In genomic region chr14:36981832-36982528, GRCh38 we compare ENCODE assay signal across 19 cellular contexts.
DNase-seq lines count a peak whose midpoint lies in the region; ATAC-seq, FAIRE-seq and TF ChIP-seq lines count a peak whose summit lies in the region.
"Had no signal": no experiment of that assay in that cellular context is flagged by ENCODE, and none has a peak within 500 bp of the region (broad histone marks: within the 10 kb centered on the region; RNA-seq: fewer than 3 reads in every experiment).

No MANE protein-coding gene starts in this region.

- POLR2A ChIA-PET in AG04450 (lab: Yijun Ruan, JAX), result no interaction called here

- H3K27ac Mint-ChIP-seq in chondrocyte (ENCODE audit: unreplicated experiment) (peak overlapping the region; percentile 36), mesothelial cell of epicardium (no peak overlapping the region)
- H3K27ac Mint-ChIP-seq: activated naive CD8-positive, alpha-beta T cell treated with anti-CD3 and anti-CD28 coated beads, Interleukin-2, amount 10 ng/mL, durations not matched to agents 7 days and 5 days; stimulated activated naive CD8-positive, alpha-beta T cell treated with anti-CD3 and anti-CD28 coated beads, Interleukin-15, Interleukin-2, amounts not matched to agents 100 ng/mL and 50 ng/mL, for 24 hours had no signal

- H3K9ac ChIP-seq in keratinocyte (ENCODE audit: control insufficient read depth, extremely low read depth, insufficient read depth, low read length), result peak overlapping the region; percentile 42

- H3K79me2 ChIP-seq in keratinocyte (ENCODE audit: control insufficient read depth, insufficient read depth, low read length), result no peaks in the 10 kb centered on the region

- H3K9me1 ChIP-seq in keratinocyte (ENCODE audit: control insufficient read depth, extremely low read depth, insufficient read depth, low read length), result no peaks in the 10 kb centered on the region

- DNase-seq in AG04450 (ENCODE audit: low read depth, low spot score), result no peak
- peak; percentile 27 for DNase-seq in HT1080 (ENCODE audit: low read depth)
- no peak for DNase-seq in chondrocyte (ENCODE audit: low spot score)
- DNase-seq in keratinocyte (ENCODE audit: low read depth, low spot score), result no peak
- DNase-seq in mesothelial cell of epicardium (ENCODE audit: low spot score in 2 of 2, unreplicated experiment in 2 of 2), result no peak
- DNase-seq in RPMI8226, result no peak
- no peak for DNase-seq in T-helper 1 cell
- DNase-seq: activated naive CD8-positive, alpha-beta T cell treated with anti-CD3 and anti-CD28 coated beads, Interleukin-2, amount 10 ng/mL, durations not matched to agents 7 days and 5 days; activated T-cell treated with anti-CD3 and anti-CD28 coated beads, Interleukin-2, amount 50 U/mL, for 1 hour; AML-193; DMS 273 treated with DMSO at 0.1 percent for 48 hours; mesendoderm; NCI-H1930; NCI-H524 treated with DMSO at 0.1 percent for 48 hours; nucleus accumbens; small intestine had no signal

- H2AFZ ChIP-seq in keratinocyte (ENCODE audit: control insufficient read depth, low read length), result no peak overlapping the region

- H3K27ac ChIP-seq in AG04450 (ENCODE audit: low read depth, low read length) (peak overlapping the region; percentile 41), keratinocyte (ENCODE audit: control insufficient read depth, insufficient read depth, low read length) (peak overlapping the region; percentile 85)

- H3K36me3 ChIP-seq in keratinocyte (ENCODE audit: control insufficient read depth in 2 of 2, extremely low read depth in 1 of 2, insufficient read depth in 2 of 2, low read length in 2 of 2), result no peaks in the 10 kb centered on the region

- H4K20me1 ChIP-seq in keratinocyte (ENCODE audit: control insufficient read depth, extremely low read depth, insufficient read depth, low read length), result no peaks in the 10 kb centered on the region

- no peak for TF ChIP-seq CTCF in AG04450 (IDR thresholded peaks at IDR 0.05; ENCODE audit: low read depth, low read length)
- no peak for TF ChIP-seq CTCF in chondrocyte (IDR thresholded peaks at IDR 0.05)
- TF ChIP-seq CTCF in keratinocyte (optimal IDR thresholded peaks at IDR 0.05 in 1 of 3, IDR thresholded peaks at IDR 0.05 in 1 of 3, conservative IDR thresholded peaks at IDR 0.05 in 1 of 3; ENCODE audit: extremely low read depth in 1 of 3, insufficient read depth in 2 of 3, low read length in 3 of 3), result no peak
- no peak for TF ChIP-seq CTCF in mesothelial cell of epicardium (IDR thresholded peaks at IDR 0.05; ENCODE audit: unreplicated experiment)

- dilution Hi-C loops in keratinocyte (cut with MboI; ENCODE audit: extremely low pct_ligation_motif_present, low sequenced_read_pairs), result no loop called here

- H3K4me1 Mint-ChIP-seq in chondrocyte (ENCODE audit: low read depth) (peaks cover 7% of the 10 kb centered on the region), mesothelial cell of epicardium (peaks cover 4% of the 10 kb centered on the region)
- H3K4me1 Mint-ChIP-seq: activated naive CD8-positive, alpha-beta T cell treated with anti-CD3 and anti-CD28 coated beads, Interleukin-2, amount 10 ng/mL, durations not matched to agents 7 days and 5 days had no signal

- FAIRE-seq in keratinocyte (lab: Jason Lieb, UNC), result peak; percentile 69
- FAIRE-seq: colon, small intestine had no signal

- H3K4me2 ChIP-seq in keratinocyte (ENCODE audit: control insufficient read depth, extremely low read depth, insufficient read depth, low read depth, low read length), result peak overlapping the region; percentile 55

- CTCF ChIA-PET in AG04450 (lab: Charles Lee), result no interaction called here

- H3K9me3 Mint-ChIP-seq in chondrocyte (ENCODE audit: low read depth) (no peaks in the 10 kb centered on the region), mesothelial cell of epicardium (peaks cover 6% of the 10 kb centered on the region)

- H3K9me3 ChIP-seq in AG04450 (ENCODE audit: control insufficient read depth, insufficient read depth, low read length) (no peaks in the 10 kb centered on the region), keratinocyte (ENCODE audit: control insufficient read depth, low read depth, low read length) (no peaks in the 10 kb centered on the region)

- H3K4me3 ChIP-seq in AG04450 (ENCODE audit: low read depth, low read length) (no peak overlapping the region), keratinocyte (ENCODE audit: control insufficient read depth in 2 of 3, extremely low read depth in 1 of 3, insufficient read depth in 2 of 3, low read depth in 1 of 3, low read length in 3 of 3) (no peak overlapping the region)

- no peak for ATAC-seq in HG02885 (IDR thresholded peaks at IDR 0.05; ENCODE audit: poor library complexity, unreplicated experiment)

- H3K36me3 Mint-ChIP-seq in chondrocyte (ENCODE audit: low read depth), result no peaks in the 10 kb centered on the region
- no peaks in the 10 kb centered on the region for H3K36me3 Mint-ChIP-seq in mesothelial cell of epicardium
- H3K36me3 Mint-ChIP-seq: activated naive CD8-positive, alpha-beta T cell treated with anti-CD3 and anti-CD28 coated beads, Interleukin-2, amount 10 ng/mL, durations not matched to agents 7 days and 5 days had no signal

- no peak overlapping the region for H3K4me3 Mint-ChIP-seq in chondrocyte (ENCODE audit: unreplicated experiment)
- no peak overlapping the region for H3K4me3 Mint-ChIP-seq in mesothelial cell of epicardium
- H3K4me3 Mint-ChIP-seq: activated naive CD8-positive, alpha-beta T cell treated with anti-CD3 and anti-CD28 coated beads, Interleukin-2, amount 10 ng/mL, durations not matched to agents 7 days and 5 days; stimulated activated naive CD8-positive, alpha-beta T cell treated with anti-CD3 and anti-CD28 coated beads, Interleukin-15, Interleukin-2, amounts not matched to agents 100 ng/mL and 50 ng/mL, for 24 hours had no signal

- H3K27me3 Mint-ChIP-seq in chondrocyte (ENCODE audit: low read depth), result no peaks in the 10 kb centered on the region
- H3K27me3 Mint-ChIP-seq in mesothelial cell of epicardium (ENCODE audit: low read depth), result peaks cover 2% of the 10 kb centered on the region
- H3K27me3 Mint-ChIP-seq: activated naive CD8-positive, alpha-beta T cell treated with anti-CD3 and anti-CD28 coated beads, Interleukin-2, amount 10 ng/mL, durations not matched to agents 7 days and 5 days; stimulated activated naive CD8-positive, alpha-beta T cell treated with anti-CD3 and anti-CD28 coated beads, Interleukin-15, Interleukin-2, amounts not matched to agents 100 ng/mL and 50 ng/mL, for 24 hours had no signal

- H3K4me1 ChIP-seq in keratinocyte (ENCODE audit: control insufficient read depth, extremely low read depth, insufficient read depth, low read length), result peaks cover 12% of the 10 kb centered on the region

- H3K27me3 ChIP-seq in AG04450 (ENCODE audit: control insufficient read depth, insufficient read depth, low read length) (no peaks in the 10 kb centered on the region), keratinocyte (ENCODE audit: control insufficient read depth, extremely low read depth, insufficient read depth, low read length) (no peaks in the 10 kb centered on the region)
